ENCODE assay signal across 23 cellular contexts in the genomic region with DNA sequence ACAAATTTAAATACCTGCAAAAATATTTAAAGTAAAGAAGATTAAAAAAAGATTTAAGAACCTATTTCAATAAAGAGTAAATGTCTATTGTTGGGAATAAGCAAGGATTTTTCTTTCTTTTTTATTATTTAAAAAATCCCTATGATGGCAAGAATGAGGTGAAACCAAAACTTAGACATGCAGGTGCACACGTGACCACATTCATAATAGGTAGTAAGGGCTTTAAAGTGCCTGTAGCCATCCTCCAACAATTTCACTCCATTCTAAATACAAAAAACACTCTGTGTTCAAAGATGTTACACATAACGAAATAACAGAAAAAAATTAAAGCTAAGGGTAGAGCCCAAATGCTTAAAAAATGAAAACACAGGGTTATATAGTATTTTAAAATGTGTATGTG.
DNase-seq lines count a peak whose midpoint lies in the region; FAIRE-seq and TF ChIP-seq lines count a peak whose summit lies in the region.
"Had no signal": no experiment of that assay in that cellular context is flagged by ENCODE, and none has a peak within 500 bp of the region (broad histone marks: within the 10 kb centered on the region; RNA-seq: fewer than 3 reads in every experiment).

No MANE protein-coding gene starts in this region.

- peaks cover 36% of the 10 kb centered on the region for H3K4me1 ChIP-seq in KMS-11 (ENCODE audit: low read depth, poor library complexity, severe bottlenecking)
- H3K4me1 ChIP-seq: BLaER1 had no signal

- H3K9ac ChIP-seq in KMS-11, result no peak overlapping the region
- H3K9ac ChIP-seq: BLaER1 had no signal

- DNase-seq in GM19240 (ENCODE audit: insufficient read length, low spot score) (no peak), NCI-H446 (lab: John Stamatoyannopoulos, UW) (no peak), coronary artery (ENCODE audit: low spot score) (no peak)
- DNase-seq: 8988T; ACHN; BE2C; CD4-positive, alpha-beta memory T cell; CD4-positive, CD25-positive, alpha-beta regulatory T cell; CD8-positive, alpha-beta memory T cell; COR-L47; DMS 273 treated with DMSO at 0.1 percent for 48 hours; DMS153; DMS53; DMS79; DND-41; EL; GDM1 had no signal

- peak overlapping the region; percentile 19 for H3K4me2 ChIP-seq in KMS-11
- H3K4me2 ChIP-seq: BLaER1 had no signal

- H3K27me3 ChIP-seq in KMS-11 (ENCODE audit: insufficient read depth, low read depth), result no peaks in the 10 kb centered on the region
- H3K27me3 ChIP-seq: BE2C, BLaER1 had no signal

- H3K27ac ChIP-seq in KMS-11, result no peak overlapping the region
- H3K27ac ChIP-seq in coronary artery, result no peak overlapping the region
- H3K27ac ChIP-seq: BLaER1 had no signal

- no peaks in the 10 kb centered on the region for H4K20me1 ChIP-seq in KMS-11 (ENCODE audit: insufficient read depth)
- H4K20me1 ChIP-seq: BLaER1 had no signal

- H3K4me3 ChIP-seq in KMS-11 (IDR thresholded peaks at IDR 0.05; ENCODE audit: insufficient read depth, low read depth, low read length), result no peak overlapping the region
- no peak overlapping the region for H3K4me3 ChIP-seq in coronary artery
- H3K4me3 ChIP-seq: BLaER1 had no signal

- H3K36me3 ChIP-seq in KMS-11 (ENCODE audit: insufficient read depth), result no peaks in the 10 kb centered on the region
- H3K36me3 ChIP-seq: BE2C, BLaER1 had no signal

- FAIRE-seq in TTC549 (lab: Jason Lieb, UNC), result peak; percentile 26
- FAIRE-seq: A204.1, GM12891, GM19239 had no signal

- no peaks in the 10 kb centered on the region for H3K79me2 ChIP-seq in KMS-11 (ENCODE audit: insufficient read depth, low read depth)

- H2AFZ ChIP-seq in KMS-11 (ENCODE audit: low read depth), result no peak overlapping the region

- no peak for TF ChIP-seq CTCF in KMS-11 (conservative IDR thresholded peaks at IDR 0.05; ENCODE audit: low read depth, low read length)
- no peak for TF ChIP-seq CTCF in coronary artery (IDR thresholded peaks at IDR 0.05)
